ENCODE assay signal across 11 cellular contexts in genomic region chr9:124503713-124504529, GRCh38. TPM values are rescaled to one million over a fixed set of nuclear protein-coding genes. Genes with fewer than 3 reads are reported as not detected.
A peak's percentile ranks its signal among the peaks of the same experiment; 100 is the strongest.
DNase-seq lines count a peak whose midpoint lies in the region; ATAC-seq lines count a peak whose summit lies in the region.
"Had no signal": no experiment of that assay in that cellular context is flagged by ENCODE, and none has a peak within 500 bp of the region (broad histone marks: within the 10 kb centered on the region; RNA-seq: fewer than 3 reads in every experiment).

No MANE protein-coding gene starts in this region.

- peaks cover 24% of the 10 kb centered on the region for H3K27me3 Mint-ChIP-seq in activated CD4-positive, alpha-beta T cell treated with anti-CD3 and anti-CD28 coated beads, Interleukin-2, amount 10 ng/mL, durations not matched to agents 24 days and 14 days
- H3K27me3 Mint-ChIP-seq in T-cell = peaks cover 18 to 44% of the 10 kb centered on the region in 2 donors

- no peak for ATAC-seq in T-cell (replicated peaks in 1 of 4)
- no peak for ATAC-seq in stimulated activated effector memory CD8-positive, alpha-beta T cell treated with anti-CD3 and anti-CD28 coated beads, Interleukin-12 subunit alpha, Interleukin-12 subunit beta, amount 100 ng/mL, for 72 hours
- no peak for ATAC-seq in HG03442 (IDR thresholded peaks at IDR 0.05; ENCODE audit: unreplicated experiment)
- ATAC-seq in HG03045 (IDR thresholded peaks at IDR 0.05; ENCODE audit: unreplicated experiment) = no peak

- H3K4me3 Mint-ChIP-seq in activated CD4-positive, alpha-beta T cell treated with anti-CD3 and anti-CD28 coated beads, Interleukin-2, amount 10 ng/mL, durations not matched to agents 24 days and 14 days = peak overlapping the region; percentile 70
- peak overlapping the region; percentile 48 to 87 (median 64) for H3K4me3 Mint-ChIP-seq in T-cell
- H3K4me3 Mint-ChIP-seq in stimulated activated effector memory CD8-positive, alpha-beta T cell treated with anti-CD3 and anti-CD28 coated beads, Interleukin-12 subunit alpha, Interleukin-12 subunit beta, amount 100 ng/mL, for 72 hours = peak overlapping the region; percentile 59

- H3K27me3 ChIP-seq in iPS DF 6.9 (ENCODE audit: control insufficient read depth, insufficient read depth, low read length) = peaks cover 35% of the 10 kb centered on the region

- no peak overlapping the region for H3K27ac ChIP-seq in iPS DF 6.9 (ENCODE audit: low read length)

- intact Hi-C loops in activated CD4-positive, alpha-beta T cell treated with anti-CD3 and anti-CD28 coated beads, Interleukin-2, amount 10 ng/mL, durations not matched to agents 24 days and 14 days (cut with micrococcal nuclease) = loop anchor here (10.0 kb wide), 1 partner anchor 489 kb away; the partner anchor contains the start of gene LHX2

- DNase-seq in activated CD4-positive, alpha-beta T cell treated with anti-CD3 and anti-CD28 coated beads, Interleukin-2, amount 10 ng/mL, durations not matched to agents 24 days and 14 days = no peak
- no peak for DNase-seq in activated CD4-positive, alpha-beta T cell treated with anti-CD3 and anti-CD28 coated beads for 4 hours
- DNase-seq in T-cell (no peak), iPS DF 6.9 (ENCODE audit: low read depth, low spot score) (no peak)
- no peak for DNase-seq in stimulated activated effector memory CD8-positive, alpha-beta T cell treated with anti-CD3 and anti-CD28 coated beads, Interleukin-12 subunit alpha, Interleukin-12 subunit beta, amount 100 ng/mL, for 72 hours (ENCODE audit: low spot score in 2 of 2)
- DNase-seq in stimulated activated CD4-positive, alpha-beta T cell treated with anti-CD3 and anti-CD28 coated beads, Interleukin-4, amount 100 ng/mL, for 24 hours = no peak
- DNase-seq: BE2C, KG1, midbrain had no signal

- no peaks in the 10 kb centered on the region for H3K36me3 ChIP-seq in iPS DF 6.9 (ENCODE audit: control insufficient read depth, insufficient read depth, low read length)
- H3K36me3 ChIP-seq: BE2C had no signal

- POLR2A ChIA-PET in T-cell (lab: Charles Lee) = no interaction called here

- CTCF ChIA-PET in T-cell (lab: Charles Lee) = no interaction called here

- no peak overlapping the region for H3K27ac Mint-ChIP-seq in activated CD4-positive, alpha-beta T cell treated with anti-CD3 and anti-CD28 coated beads, Interleukin-2, amount 10 ng/mL, durations not matched to agents 24 days and 14 days
- peak overlapping the region in 1 of 2 donors; percentile 36 for H3K27ac Mint-ChIP-seq in T-cell
- no peak overlapping the region for H3K27ac Mint-ChIP-seq in stimulated activated effector memory CD8-positive, alpha-beta T cell treated with anti-CD3 and anti-CD28 coated beads, Interleukin-12 subunit alpha, Interleukin-12 subunit beta, amount 100 ng/mL, for 72 hours

- H3K9me3 Mint-ChIP-seq in activated CD4-positive, alpha-beta T cell treated with anti-CD3 and anti-CD28 coated beads, Interleukin-2, amount 10 ng/mL, durations not matched to agents 24 days and 14 days = no peaks in the 10 kb centered on the region
- no peaks in the 10 kb centered on the region for H3K9me3 Mint-ChIP-seq in T-cell
- no peaks in the 10 kb centered on the region for H3K9me3 Mint-ChIP-seq in stimulated activated effector memory CD8-positive, alpha-beta T cell treated with anti-CD3 and anti-CD28 coated beads, Interleukin-12 subunit alpha, Interleukin-12 subunit beta, amount 100 ng/mL, for 72 hours

- no peaks in the 10 kb centered on the region for H3K9me3 ChIP-seq in iPS DF 6.9 (ENCODE audit: control insufficient read depth, insufficient read depth, low read length)
- H3K9me3 ChIP-seq: BE2C had no signal

- peaks cover 13% of the 10 kb centered on the region for H3K4me1 Mint-ChIP-seq in activated CD4-positive, alpha-beta T cell treated with anti-CD3 and anti-CD28 coated beads, Interleukin-2, amount 10 ng/mL, durations not matched to agents 24 days and 14 days
- peaks cover 6 to 14% (median 13%) of the 10 kb centered on the region in 3 donors for H3K4me1 Mint-ChIP-seq in T-cell
- peaks cover 8% of the 10 kb centered on the region for H3K4me1 Mint-ChIP-seq in stimulated activated effector memory CD8-positive, alpha-beta T cell treated with anti-CD3 and anti-CD28 coated beads, Interleukin-12 subunit alpha, Interleukin-12 subunit beta, amount 100 ng/mL, for 72 hours

- peaks cover 3% of the 10 kb centered on the region for H3K36me3 Mint-ChIP-seq in activated CD4-positive, alpha-beta T cell treated with anti-CD3 and anti-CD28 coated beads, Interleukin-2, amount 10 ng/mL, durations not matched to agents 24 days and 14 days (ENCODE audit: low read depth)
- no peaks in the 10 kb centered on the region for H3K36me3 Mint-ChIP-seq in T-cell
- no peaks in the 10 kb centered on the region for H3K36me3 Mint-ChIP-seq in stimulated activated effector memory CD8-positive, alpha-beta T cell treated with anti-CD3 and anti-CD28 coated beads, Interleukin-12 subunit alpha, Interleukin-12 subunit beta, amount 100 ng/mL, for 72 hours

- WGBS in iPS DF 6.9 (ENCODE audit: insufficient coverage, insufficient read length) = no CpG with 5 or more reads among the region's 76 CpGs

- 0 out of 2 replicates have a peak, but pooled peaks cover 3% of the 10 kb centered on the region for H3K4me1 ChIP-seq in iPS DF 6.9 (ENCODE audit: control insufficient read depth, insufficient read depth, low read length)
- H3K4me1 ChIP-seq: BE2C had no signal

- peak overlapping the region; percentile 29; the same call in 1 of the 2 replicates for H3K4me3 ChIP-seq in iPS DF 6.9 (ENCODE audit: low read length)

RNA-seq across cellular contexts. Expression of gene NR5A1, which starts 3.3 kb away (rescaled TPM):
- total RNA-seq in activated CD4-positive, alpha-beta T cell treated with anti-CD3 and anti-CD28 coated beads, Interleukin-2, amount 10 ng/mL, durations not matched to agents 24 days and 14 days = not detected in 2 replicates
- under 1 TPM in 3 of 5 donors, not detected in 2; 0.19 to 0.30 (median 0.29) TPM for total RNA-seq in T-cell

RNA-seq across cellular contexts. Expression of gene ADGRD2, which starts 53.7 kb away (rescaled TPM):
- total RNA-seq in activated CD4-positive, alpha-beta T cell treated with anti-CD3 and anti-CD28 coated beads, Interleukin-2, amount 10 ng/mL, durations not matched to agents 24 days and 14 days = not detected in 2 replicates
- not detected for total RNA-seq in T-cell
